Comparison of ENCODE assay signal across 8 cellular contexts in the genomic region with DNA sequence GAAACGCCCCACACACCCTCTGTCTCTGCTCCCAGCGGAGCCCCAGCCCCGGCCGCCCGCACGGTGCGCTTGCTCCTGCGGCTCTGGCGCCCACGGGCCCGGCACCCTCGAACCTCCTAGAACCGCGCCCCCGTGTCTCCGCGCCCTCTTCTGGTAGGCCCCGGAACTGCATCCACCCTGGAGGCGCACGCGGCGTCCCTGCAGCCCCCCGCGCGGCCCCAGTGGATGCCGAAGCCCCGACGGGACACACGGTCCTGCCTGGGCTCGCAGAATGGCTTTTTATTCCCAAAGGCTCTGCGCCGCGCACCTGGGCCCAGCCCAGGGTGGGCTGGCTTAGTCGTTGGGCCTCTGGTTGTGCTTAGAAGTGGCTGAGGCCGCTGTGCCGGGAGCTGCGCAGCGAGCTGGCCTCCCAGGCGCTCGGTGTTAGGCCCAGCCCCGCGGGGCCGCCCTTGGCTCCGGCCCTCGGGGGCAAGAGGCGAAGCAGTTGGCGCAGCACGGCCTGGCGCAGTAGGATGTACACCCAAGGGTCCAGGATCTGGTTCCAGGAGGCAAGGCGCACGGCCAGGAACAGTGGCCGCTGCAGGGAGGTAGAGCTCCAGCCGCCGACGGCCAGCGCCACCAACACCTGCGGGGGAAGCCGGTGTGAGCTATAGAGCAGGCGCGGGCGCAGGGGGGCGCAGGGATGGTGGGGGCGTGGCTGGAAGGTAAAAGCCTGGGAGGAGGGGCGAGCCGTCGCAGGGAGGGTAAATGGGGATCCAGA.
DNase-seq lines count a peak whose midpoint lies in the region; ATAC-seq and TF ChIP-seq lines count a peak whose summit lies in the region.

No MANE protein-coding gene starts in this region.

- TF ChIP-seq CTCF in GM10266 (IDR thresholded peaks at IDR 0.05; ENCODE audit: control insufficient read depth, insufficient read depth, low read depth, missing control alignments): peak; percentile 88

- peak overlapping the region; percentile 54 for H3K27ac ChIP-seq in caudate nucleus (ENCODE audit: low read depth, low read length)

- DNase-seq in GM10266 (ENCODE audit: extremely low spot score) (peak; percentile 95), NCI-H128 (lab: John Stamatoyannopoulos, UW; ENCODE audit: unreplicated experiment) (peak; percentile 55), caudate nucleus (lab: John Stamatoyannopoulos, UW) (peak in 52 of 61 donors; percentile 7 to 77 (median 50)), kidney tubule cell (ENCODE audit: low spot score) (peak; percentile 57)
- DNase-seq in stimulated activated CD4-positive, alpha-beta T cell treated with anti-CD3 and anti-CD28 coated beads, Interleukin-4, amount 100 ng/mL, for 48 hours (ENCODE audit: low read depth in 2 of 2): peak; percentile 80 to 93

- peak; percentile 72 for ATAC-seq in activated CD4-positive, CD25-positive, alpha-beta regulatory T cell treated with anti-CD3 and anti-CD28 coated beads, Interleukin-2, amount 50 U/mL, for 24 hours
- no peak for ATAC-seq in GM19463 (IDR thresholded peaks at IDR 0.05; ENCODE audit: unreplicated experiment)
- ATAC-seq in HG03097 (IDR thresholded peaks at IDR 0.05; ENCODE audit: low FRiP score, unreplicated experiment): no peak

Comparison
In these comparisons a context has a peak if more than half of its experiments do, and no peak if none do; other contexts are left out.
1. ATAC-seq: peak in activated CD4-positive, CD25-positive, alpha-beta regulatory T cell treated with anti-CD3 and anti-CD28 coated beads, Interleukin-2, amount 50 U/mL, for 24 hours (2 of 2); none in GM19463 (single experiment) and HG03097 (single experiment).
2. Peak in every context shown above with its lines, with median percentiles within 50 percentile points of each other: DNase-seq.